ENCODE assay signal across 1 cellular context in the genomic region with DNA sequence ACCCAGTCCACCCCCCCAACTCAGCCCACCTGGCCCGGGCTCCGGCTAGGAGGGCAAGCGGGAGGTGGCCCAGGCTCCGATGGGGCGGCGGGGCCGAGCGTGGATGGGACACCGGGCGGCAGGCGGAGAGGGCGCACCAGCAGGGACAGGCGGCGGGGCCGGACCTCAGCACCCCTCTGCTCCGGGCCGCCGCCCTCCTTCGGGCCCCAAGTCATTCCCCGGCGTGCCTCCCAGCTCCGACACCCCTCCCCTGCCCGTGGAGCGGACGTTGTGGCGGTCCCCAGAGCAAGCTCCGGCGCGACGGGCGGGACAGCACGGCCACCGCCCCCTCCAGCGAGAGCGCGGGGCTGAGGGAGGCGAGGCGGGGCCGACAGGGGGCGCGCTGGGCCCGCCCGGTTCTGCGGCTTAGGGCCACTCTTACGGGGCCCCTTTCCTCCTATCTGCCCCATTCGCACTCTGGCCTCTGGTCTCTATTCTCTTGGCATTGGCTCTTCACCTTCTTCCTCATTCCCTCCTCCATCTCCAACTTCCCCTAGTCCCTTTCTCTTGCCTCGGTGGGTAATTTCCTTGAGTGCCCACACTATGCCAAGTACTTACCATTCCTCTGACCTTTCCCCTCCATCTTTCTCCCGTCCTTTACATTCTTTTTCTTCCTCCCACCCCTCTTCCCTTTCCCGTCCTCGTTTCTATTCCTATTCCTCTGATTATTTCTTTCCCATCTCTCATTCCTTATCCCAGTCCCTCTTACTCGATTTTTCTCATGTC.
TF ChIP-seq lines count a peak whose summit lies in the region.

No MANE protein-coding gene starts in this region.

TF ChIP-seq in K562, 482 proteins besides CTCF, POLR2A, EP300 and RAD21 (continues in another document):
- TF ChIP-seq ZNF24 (IDR thresholded peaks at IDR 0.05) (0 out of 2 replicates have a peak, but pooled peaks have one; percentile 31), IFI16 (CRISPR knock-in tag; IDR thresholded peaks at IDR 0.05) (no peak), RNF2 (IDR thresholded peaks at IDR 0.05) (peak; percentile 76; the same call in 1 of the 2 replicates), CCNT2 (IDR thresholded peaks at IDR 0.05; ENCODE audit: borderline replicate concordance, extremely low read depth, insufficient read length, low read depth, low read length) (peak; percentile 41), ARID1B (IDR thresholded peaks at IDR 0.05) (peak; percentile 50; the same call in 1 of the 2 replicates), SMARCA4 (IDR thresholded peaks at IDR 0.05) (peak; percentile 50; the same call in 1 of the 2 replicates), MCM7 (IDR thresholded peaks at IDR 0.05) (0 out of 4 replicates have a peak, but pooled peaks of 1 of the 2 experiments have one; percentile 56), THRAP3 (IDR thresholded peaks at IDR 0.05; ENCODE audit: borderline replicate concordance) (peak; percentile 71; the same call in 1 of the 2 replicates), ETV1 (tag; conservative IDR thresholded peaks at IDR 0.05; ENCODE audit: low read depth) (0 out of 2 replicates have a peak, but pooled peaks have one; percentile 26), RCOR1 (IDR thresholded peaks at IDR 0.05; ENCODE audit: borderline replicate concordance in 1 of 2, low read depth in 2 of 2, low read length in 2 of 2) (peak in 1 of 2 experiments; percentile 53; a peak in 1 of 4 replicates), MAZ (CRISPR knock-in tag; conservative IDR thresholded peaks at IDR 0.05 in 1 of 2, IDR thresholded peaks at IDR 0.05 in 1 of 2) (peak; percentile 82 to 93), KDM2B (CRISPR knock-in tag; IDR thresholded peaks at IDR 0.05) (peak; percentile 73; the same call in 1 of the 2 replicates), NR4A1 (CRISPR knock-in tag; IDR thresholded peaks at IDR 0.05) (no peak), NR4A1 (tag; IDR thresholded peaks at IDR 0.05) (no peak), HNRNPLL (IDR thresholded peaks at IDR 0.05; ENCODE audit: low read depth, low read length, poor library complexity, severe bottlenecking) (peak; percentile 23), MTA1 (IDR thresholded peaks at IDR 0.05; ENCODE audit: borderline replicate concordance) (peak; percentile 82; the same call in 1 of the 2 replicates), HDAC2 (IDR thresholded peaks at IDR 0.05) (peak; percentile 68; the same call in 1 of the 2 replicates), ESRRA (IDR thresholded peaks at IDR 0.05; ENCODE audit: borderline replicate concordance, low read depth) (peak; percentile 66; the same call in 1 of the 2 replicates), SRSF7 (optimal IDR thresholded peaks at IDR 0.05; ENCODE audit: low read depth, low read length) (peak; percentile 31), FOXK2 (conservative IDR thresholded peaks at IDR 0.05 in 1 of 2, IDR thresholded peaks at IDR 0.05 in 1 of 2; ENCODE audit: low read depth in 2 of 2) (no peak; a peak in 1 of 4 replicates), ZNF124 (CRISPR knock-in tag; IDR thresholded peaks at IDR 0.05) (0 out of 2 replicates have a peak, but pooled peaks have one; percentile 28), MTA3 (IDR thresholded peaks at IDR 0.05; ENCODE audit: borderline replicate concordance) (peak; percentile 88), RFX1 (IDR thresholded peaks at IDR 0.05) (no peak), TAF9B (IDR thresholded peaks at IDR 0.05; ENCODE audit: partially characterized antibody) (no peak), HDGF (IDR thresholded peaks at IDR 0.05) (peak; percentile 85; the same call in 1 of the 2 replicates), EHMT2 (IDR thresholded peaks at IDR 0.05) (peak; percentile 62; the same call in 1 of the 2 replicates), CTBP1 (IDR thresholded peaks at IDR 0.05; ENCODE audit: borderline replicate concordance) (peak; percentile 87), HMGN3 (IDR thresholded peaks at IDR 0.05; ENCODE audit: borderline replicate concordance, extremely low read depth, insufficient read length, low read depth, low read length) (peak; percentile 59), NFXL1 (CRISPR knock-in tag; IDR thresholded peaks at IDR 0.05) (no peak), HNRNPL (IDR thresholded peaks at IDR 0.05; ENCODE audit: low read depth, low read length) (peak; percentile 68; the same call in 1 of the 2 replicates), SMARCA5 (IDR thresholded peaks at IDR 0.05) (peak; percentile 82), GTF2E2 (tag; IDR thresholded peaks at IDR 0.05) (no peak), NFRKB (IDR thresholded peaks at IDR 0.05; ENCODE audit: low read depth) (peak; percentile 25; the same call in 1 of the 2 replicates), TAL1 (IDR thresholded peaks at IDR 0.05) (0 out of 2 replicates have a peak, but pooled peaks have one; percentile 6), KLF1 (tag; IDR thresholded peaks at IDR 0.05) (0 out of 2 replicates have a peak, but pooled peaks have one; percentile 13), ZC3H4 (CRISPR knock-in tag; IDR thresholded peaks at IDR 0.05; ENCODE audit: borderline replicate concordance) (no peak)
- TF ChIP-seq, protein P1, sequence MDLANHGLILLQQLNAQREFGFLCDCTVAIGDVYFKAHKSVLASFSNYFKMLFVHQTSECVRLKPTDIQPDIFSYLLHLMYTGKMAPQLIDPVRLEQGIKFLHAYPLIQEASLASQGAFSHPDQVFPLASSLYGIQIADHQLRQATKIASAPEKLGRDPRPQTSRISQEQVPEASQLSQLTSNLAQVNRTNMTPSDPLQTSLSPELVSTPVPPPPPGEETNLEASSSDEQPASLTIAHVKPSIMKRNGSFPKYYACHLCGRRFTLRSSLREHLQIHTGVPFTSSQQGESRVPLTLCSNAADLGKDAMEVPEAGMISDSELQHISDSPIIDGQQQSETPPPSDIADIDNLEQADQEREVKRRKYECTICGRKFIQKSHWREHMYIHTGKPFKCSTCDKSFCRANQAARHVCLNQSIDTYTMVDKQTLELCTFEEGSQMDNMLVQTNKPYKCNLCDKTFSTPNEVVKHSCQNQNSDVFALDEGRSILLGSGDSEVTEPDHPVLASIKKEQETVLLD (IDR thresholded peaks at IDR 0.05) = 0 out of 2 replicates have a peak, but pooled peaks have one; percentile 63
- TF ChIP-seq, protein P2, sequence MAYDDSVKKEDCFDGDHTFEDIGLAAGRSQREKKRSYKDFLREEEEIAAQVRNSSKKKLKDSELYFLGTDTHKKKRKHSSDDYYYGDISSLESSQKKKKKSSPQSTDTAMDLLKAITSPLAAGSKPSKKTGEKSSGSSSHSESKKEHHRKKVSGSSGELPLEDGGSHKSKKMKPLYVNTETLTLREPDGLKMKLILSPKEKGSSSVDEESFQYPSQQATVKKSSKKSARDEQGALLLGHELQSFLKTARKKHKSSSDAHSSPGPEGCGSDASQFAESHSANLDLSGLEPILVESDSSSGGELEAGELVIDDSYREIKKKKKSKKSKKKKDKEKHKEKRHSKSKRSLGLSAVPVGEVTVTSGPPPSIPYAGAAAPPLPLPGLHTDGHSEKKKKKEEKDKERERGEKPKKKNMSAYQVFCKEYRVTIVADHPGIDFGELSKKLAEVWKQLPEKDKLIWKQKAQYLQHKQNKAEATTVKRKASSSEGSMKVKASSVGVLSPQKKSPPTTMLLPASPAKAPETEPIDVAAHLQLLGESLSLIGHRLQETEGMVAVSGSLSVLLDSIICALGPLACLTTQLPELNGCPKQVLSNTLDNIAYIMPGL (CRISPR knock-in tag; IDR thresholded peaks at IDR 0.05) = 0 out of 2 replicates have a peak, but pooled peaks have one; percentile 70
- TF ChIP-seq, protein P3, sequence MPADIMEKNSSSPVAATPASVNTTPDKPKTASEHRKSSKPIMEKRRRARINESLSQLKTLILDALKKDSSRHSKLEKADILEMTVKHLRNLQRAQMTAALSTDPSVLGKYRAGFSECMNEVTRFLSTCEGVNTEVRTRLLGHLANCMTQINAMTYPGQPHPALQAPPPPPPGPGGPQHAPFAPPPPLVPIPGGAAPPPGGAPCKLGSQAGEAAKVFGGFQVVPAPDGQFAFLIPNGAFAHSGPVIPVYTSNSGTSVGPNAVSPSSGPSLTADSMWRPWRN (IDR thresholded peaks at IDR 0.05; ENCODE audit: low read depth) = 0 out of 2 replicates have a peak, but pooled peaks have one; percentile 18
- TF ChIP-seq, protein P4, sequence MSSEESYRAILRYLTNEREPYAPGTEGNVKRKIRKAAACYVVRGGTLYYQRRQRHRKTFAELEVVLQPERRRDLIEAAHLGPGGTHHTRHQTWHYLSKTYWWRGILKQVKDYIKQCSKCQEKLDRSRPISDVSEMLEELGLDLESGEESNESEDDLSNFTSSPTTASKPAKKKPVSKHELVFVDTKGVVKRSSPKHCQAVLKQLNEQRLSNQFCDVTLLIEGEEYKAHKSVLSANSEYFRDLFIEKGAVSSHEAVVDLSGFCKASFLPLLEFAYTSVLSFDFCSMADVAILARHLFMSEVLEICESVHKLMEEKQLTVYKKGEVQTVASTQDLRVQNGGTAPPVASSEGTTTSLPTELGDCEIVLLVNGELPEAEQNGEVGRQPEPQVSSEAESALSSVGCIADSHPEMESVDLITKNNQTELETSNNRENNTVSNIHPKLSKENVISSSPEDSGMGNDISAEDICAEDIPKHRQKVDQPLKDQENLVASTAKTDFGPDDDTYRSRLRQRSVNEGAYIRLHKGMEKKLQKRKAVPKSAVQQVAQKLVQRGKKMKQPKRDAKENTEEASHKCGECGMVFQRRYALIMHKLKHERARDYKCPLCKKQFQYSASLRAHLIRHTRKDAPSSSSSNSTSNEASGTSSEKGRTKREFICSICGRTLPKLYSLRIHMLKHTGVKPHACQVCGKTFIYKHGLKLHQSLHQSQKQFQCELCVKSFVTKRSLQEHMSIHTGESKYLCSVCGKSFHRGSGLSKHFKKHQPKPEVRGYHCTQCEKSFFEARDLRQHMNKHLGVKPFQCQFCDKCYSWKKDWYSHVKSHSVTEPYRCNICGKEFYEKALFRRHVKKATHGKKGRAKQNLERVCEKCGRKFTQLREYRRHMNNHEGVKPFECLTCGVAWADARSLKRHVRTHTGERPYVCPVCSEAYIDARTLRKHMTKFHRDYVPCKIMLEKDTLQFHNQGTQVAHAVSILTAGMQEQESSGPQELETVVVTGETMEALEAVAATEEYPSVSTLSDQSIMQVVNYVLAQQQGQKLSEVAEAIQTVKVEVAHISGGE (CRISPR knock-in tag; IDR thresholded peaks at IDR 0.05) = no peak
- TF ChIP-seq, protein P5, sequence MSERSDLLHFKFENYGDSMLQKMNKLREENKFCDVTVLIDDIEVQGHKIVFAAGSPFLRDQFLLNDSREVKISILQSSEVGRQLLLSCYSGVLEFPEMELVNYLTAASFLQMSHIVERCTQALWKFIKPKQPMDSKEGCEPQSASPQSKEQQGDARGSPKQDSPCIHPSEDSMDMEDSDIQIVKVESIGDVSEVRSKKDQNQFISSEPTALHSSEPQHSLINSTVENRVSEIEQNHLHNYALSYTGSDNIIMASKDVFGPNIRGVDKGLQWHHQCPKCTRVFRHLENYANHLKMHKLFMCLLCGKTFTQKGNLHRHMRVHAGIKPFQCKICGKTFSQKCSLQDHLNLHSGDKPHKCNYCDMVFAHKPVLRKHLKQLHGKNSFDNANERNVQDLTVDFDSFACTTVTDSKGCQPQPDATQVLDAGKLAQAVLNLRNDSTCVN (CRISPR knock-in tag; IDR thresholded peaks at IDR 0.05) = 0 out of 2 replicates have a peak, but pooled peaks have one; percentile 43
- TF ChIP-seq, protein P6, sequence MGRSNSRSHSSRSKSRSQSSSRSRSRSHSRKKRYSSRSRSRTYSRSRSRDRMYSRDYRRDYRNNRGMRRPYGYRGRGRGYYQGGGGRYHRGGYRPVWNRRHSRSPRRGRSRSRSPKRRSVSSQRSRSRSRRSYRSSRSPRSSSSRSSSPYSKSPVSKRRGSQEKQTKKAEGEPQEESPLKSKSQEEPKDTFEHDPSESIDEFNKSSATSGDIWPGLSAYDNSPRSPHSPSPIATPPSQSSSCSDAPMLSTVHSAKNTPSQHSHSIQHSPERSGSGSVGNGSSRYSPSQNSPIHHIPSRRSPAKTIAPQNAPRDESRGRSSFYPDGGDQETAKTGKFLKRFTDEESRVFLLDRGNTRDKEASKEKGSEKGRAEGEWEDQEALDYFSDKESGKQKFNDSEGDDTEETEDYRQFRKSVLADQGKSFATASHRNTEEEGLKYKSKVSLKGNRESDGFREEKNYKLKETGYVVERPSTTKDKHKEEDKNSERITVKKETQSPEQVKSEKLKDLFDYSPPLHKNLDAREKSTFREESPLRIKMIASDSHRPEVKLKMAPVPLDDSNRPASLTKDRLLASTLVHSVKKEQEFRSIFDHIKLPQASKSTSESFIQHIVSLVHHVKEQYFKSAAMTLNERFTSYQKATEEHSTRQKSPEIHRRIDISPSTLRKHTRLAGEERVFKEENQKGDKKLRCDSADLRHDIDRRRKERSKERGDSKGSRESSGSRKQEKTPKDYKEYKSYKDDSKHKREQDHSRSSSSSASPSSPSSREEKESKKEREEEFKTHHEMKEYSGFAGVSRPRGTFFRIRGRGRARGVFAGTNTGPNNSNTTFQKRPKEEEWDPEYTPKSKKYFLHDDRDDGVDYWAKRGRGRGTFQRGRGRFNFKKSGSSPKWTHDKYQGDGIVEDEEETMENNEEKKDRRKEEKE (IDR thresholded peaks at IDR 0.05; ENCODE audit: borderline replicate concordance in 1 of 2, control insufficient read depth in 1 of 2, low read depth in 2 of 2, low read length in 1 of 2) = peak in 1 of 2 experiments; percentile 77; a peak in 1 of 4 replicates
- TF ChIP-seq, protein P7, sequence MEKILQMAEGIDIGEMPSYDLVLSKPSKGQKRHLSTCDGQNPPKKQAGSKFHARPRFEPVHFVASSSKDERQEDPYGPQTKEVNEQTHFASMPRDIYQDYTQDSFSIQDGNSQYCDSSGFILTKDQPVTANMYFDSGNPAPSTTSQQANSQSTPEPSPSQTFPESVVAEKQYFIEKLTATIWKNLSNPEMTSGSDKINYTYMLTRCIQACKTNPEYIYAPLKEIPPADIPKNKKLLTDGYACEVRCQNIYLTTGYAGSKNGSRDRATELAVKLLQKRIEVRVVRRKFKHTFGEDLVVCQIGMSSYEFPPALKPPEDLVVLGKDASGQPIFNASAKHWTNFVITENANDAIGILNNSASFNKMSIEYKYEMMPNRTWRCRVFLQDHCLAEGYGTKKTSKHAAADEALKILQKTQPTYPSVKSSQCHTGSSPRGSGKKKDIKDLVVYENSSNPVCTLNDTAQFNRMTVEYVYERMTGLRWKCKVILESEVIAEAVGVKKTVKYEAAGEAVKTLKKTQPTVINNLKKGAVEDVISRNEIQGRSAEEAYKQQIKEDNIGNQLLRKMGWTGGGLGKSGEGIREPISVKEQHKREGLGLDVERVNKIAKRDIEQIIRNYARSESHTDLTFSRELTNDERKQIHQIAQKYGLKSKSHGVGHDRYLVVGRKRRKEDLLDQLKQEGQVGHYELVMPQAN (IDR thresholded peaks at IDR 0.05; ENCODE audit: borderline replicate concordance) = peak; percentile 67
- TF ChIP-seq, protein P8, sequence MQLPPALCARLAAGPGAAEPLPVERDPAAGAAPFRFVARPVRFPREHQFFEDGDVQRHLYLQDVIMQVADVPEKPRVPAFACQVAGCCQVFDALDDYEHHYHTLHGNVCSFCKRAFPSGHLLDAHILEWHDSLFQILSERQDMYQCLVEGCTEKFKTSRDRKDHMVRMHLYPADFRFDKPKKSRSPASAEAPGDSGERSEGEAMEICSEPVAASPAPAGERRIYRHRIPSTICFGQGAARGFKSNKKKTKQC (CRISPR knock-in tag; IDR thresholded peaks at IDR 0.05) = peak; percentile 87
